In genomic region chr7:148834605-148835004, GRCh38 we compare ENCODE assay signal across 26 cellular contexts. TPM values are rescaled to one million over a fixed set of nuclear protein-coding genes. Genes with fewer than 3 reads are reported as not detected.
DNase-seq lines count a peak whose midpoint lies in the region; ATAC-seq, FAIRE-seq and TF ChIP-seq lines count a peak whose summit lies in the region.
"Had no signal": no experiment of that assay in that cellular context is flagged by ENCODE, and none has a peak within 500 bp of the region (broad histone marks: within the 10 kb centered on the region; RNA-seq: fewer than 3 reads in every experiment).

No MANE protein-coding gene starts in this region.

- H3K36me3 ChIP-seq in SK-N-MC (ENCODE audit: insufficient read depth, low read length): peaks cover 86% of the 10 kb centered on the region
- peaks cover 87% of the 10 kb centered on the region for H3K36me3 ChIP-seq in K562 (ENCODE audit: control insufficient read depth, insufficient read depth, low read length)

- H3K4me1 ChIP-seq in K562 (replicated peaks in 1 of 2; ENCODE audit: control insufficient read depth in 2 of 2, insufficient read depth in 2 of 2, low read length in 2 of 2): peaks cover 0 to 4% of the 10 kb centered on the region in 2 experiments; a peak in 3 of 5 replicates
- H3K4me1 ChIP-seq: Caco-2 had no signal

- no peaks in the 10 kb centered on the region for H3K9me3 ChIP-seq in SK-N-MC (ENCODE audit: low read depth, low read length)
- H3K9me3 ChIP-seq in K562 (replicated peaks; ENCODE audit: control insufficient read depth, insufficient read depth, low read depth, low read length): no peaks in the 10 kb centered on the region
- H3K9me3 ChIP-seq: A549, Caco-2 had no signal

- no peaks in the 10 kb centered on the region for H3K27me3 ChIP-seq in K562 (ENCODE audit: control insufficient read depth in 2 of 2, insufficient read depth in 2 of 2, low read length in 2 of 2)
- H3K27me3 ChIP-seq: BLaER1 treated with 17β-estradiol and CSF1 and Interleukin-3, amounts not matched to agents 10 nM and 100 nM had no signal

- no peak for ATAC-seq in K562
- ATAC-seq in HG03457 (IDR thresholded peaks at IDR 0.05; ENCODE audit: unreplicated experiment): no peak
- ATAC-seq in Right ventricle myocardium superior (ENCODE audit: poor library complexity): no peak
- ATAC-seq: A549; CD8-positive, alpha-beta T cell; GM12878 had no signal

- H3K9ac ChIP-seq in SK-N-MC (ENCODE audit: insufficient read length): no peak overlapping the region
- no peak overlapping the region for H3K9ac ChIP-seq in K562 (ENCODE audit: insufficient read depth in 1 of 2, low read depth in 2 of 2, low read length in 2 of 2)
- H3K9ac ChIP-seq: BLaER1 treated with 17β-estradiol and CSF1 and Interleukin-3, amounts not matched to agents 10 nM and 100 nM had no signal

- H3K27ac ChIP-seq in SK-N-MC (peak overlapping the region; percentile 29), K562 (ENCODE audit: extremely low read depth, low read depth, low read length) (no peak overlapping the region)
- H3K27ac ChIP-seq: 22Rv1; A549; BLaER1 treated with 17β-estradiol and CSF1 and Interleukin-3, amounts not matched to agents 10 nM and 100 nM; C4-2B had no signal

- H3K79me2 ChIP-seq in K562 (ENCODE audit: control insufficient read depth, insufficient read depth, low read length): peaks cover 96% of the 10 kb centered on the region

- WGBS in K562 (ENCODE audit: insufficient coverage, low coverage, missing lambda C conversion rate): 100% methylated on average over 2 of the region's 2 CpGs

- no peak overlapping the region for H3K4me2 ChIP-seq in K562 (ENCODE audit: insufficient read depth, low read length)
- H3K4me2 ChIP-seq: A549; BLaER1 treated with 17β-estradiol and CSF1 and Interleukin-3, amounts not matched to agents 10 nM and 100 nM had no signal

- peak; percentile 45 for DNase-seq in NCI-H82 (lab: John Stamatoyannopoulos, UW)
- DNase-seq in NCI-H82 treated with DMSO at 0.1 percent for 48 hours (lab: John Stamatoyannopoulos, UW; ENCODE audit: unreplicated experiment): no peak
- DNase-seq in D721Med (ENCODE audit: insufficient read length, low spot score): no peak
- no peak for DNase-seq in SK-N-MC (ENCODE audit: low read depth, low spot score)
- DNase-seq in K562 (ENCODE audit: extremely low read depth in 1 of 4, low spot score in 3 of 4): no peak
- DNase-seq in Right ventricle myocardium superior: no peak
- DNase-seq: AML-193; Caco-2; Calu3; CD4-positive, alpha-beta T cell; CD8-positive, alpha-beta T cell; DMS 273 treated with DMSO at 0.1 percent for 48 hours; DMS153; DMS53; DMS79; DND-41; EL; GDM1 had no signal

- H2AFZ ChIP-seq in K562 (ENCODE audit: low read depth, low read length): no peak overlapping the region

- TF ChIP-seq POLR2A in K562 (conservative IDR thresholded peaks at IDR 0.05): no peak

- TF ChIP-seq CTCF in D721Med (IDR thresholded peaks at IDR 0.05; ENCODE audit: insufficient read depth, missing control alignments) (no peak), K562 (IDR thresholded peaks at IDR 0.05 in 2 of 3, conservative IDR thresholded peaks at IDR 0.05 in 1 of 3; ENCODE audit: insufficient read depth in 2 of 3, low read depth in 1 of 3, low read length in 3 of 3) (no peak)

- H4K20me1 ChIP-seq in K562 (replicated peaks; ENCODE audit: control insufficient read depth, insufficient read depth, low read length): no peaks in the 10 kb centered on the region

- CTCF ChIA-PET in K562 (lab: Yijun Ruan, JAX; ENCODE audit: low intra/inter-chr PET ratio): no interaction called here

- TF ChIP-seq RAD21 in K562 (CRISPR knock-in tag; conservative IDR thresholded peaks at IDR 0.05 in 1 of 2, IDR thresholded peaks at IDR 0.05 in 1 of 2): no peak

- TF ChIP-seq EP300 in K562 (IDR thresholded peaks at IDR 0.05; ENCODE audit: low read length): no peak

- POLR2A ChIA-PET in K562 (lab: Yijun Ruan, JAX): no interaction called here

- peak; percentile 32 for FAIRE-seq in D721Med (lab: Jason Lieb, UNC)
- FAIRE-seq in K562 (lab: Jason Lieb, UNC): no peak
- FAIRE-seq: A549, GM12878, GM12892, GM18507 had no signal

- no peak overlapping the region for H3K4me3 ChIP-seq in SK-N-MC
- H3K4me3 ChIP-seq in K562: no peak overlapping the region
- H3K4me3 ChIP-seq: A549; BLaER1 treated with 17β-estradiol and CSF1 and Interleukin-3, amounts not matched to agents 10 nM and 100 nM; GM12878 had no signal

- no TSS peak for BruUV-seq in K562 (replicated peaks; lab: Mats Ljungman, UMichigan)

- in situ Hi-C loops in K562 (cut with MboI): no loop called here

- intact Hi-C loops in K562 (cut with micrococcal nuclease) (no loop called here), Right ventricle myocardium superior (cut with DNase I) (no loop called here)

- no peaks in the 10 kb centered on the region for H3K9me1 ChIP-seq in K562 (ENCODE audit: control insufficient read depth, insufficient read depth, low read length)

TF ChIP-seq in K562, 482 proteins besides CTCF, POLR2A, EP300 and RAD21:
- TF ChIP-seq DACH1 (IDR thresholded peaks at IDR 0.05; ENCODE audit: partially characterized antibody): peak; percentile 39
- TF ChIP-seq, protein P1, sequence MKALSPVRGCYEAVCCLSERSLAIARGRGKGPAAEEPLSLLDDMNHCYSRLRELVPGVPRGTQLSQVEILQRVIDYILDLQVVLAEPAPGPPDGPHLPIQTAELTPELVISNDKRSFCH (CRISPR knock-in tag; IDR thresholded peaks at IDR 0.05): no peak
- TF ChIP-seq, protein P1 (tag; IDR thresholded peaks at IDR 0.05): no peak
- TF ChIP-seq CREBBP (IDR thresholded peaks at IDR 0.05; ENCODE audit: low read depth, low read length): peak; percentile 99
- peak; percentile 25; the same call in 1 of the 2 replicates for TF ChIP-seq POLR2H (tag; IDR thresholded peaks at IDR 0.05; ENCODE audit: low read depth)

RNA-seq across cellular contexts. Expression of gene EZH2, which starts 49.5 kb away (rescaled TPM):
- 140 and 431 TPM in 2 replicates for total RNA-seq in K562 (2011; cell fraction: chromatin; rRNA removed; ENCODE audit: low replicate concordance)
- total RNA-seq in K562 (2011; cell fraction: nucleolus; rRNA removed): 73.7 and 105 TPM in 2 replicates
- total RNA-seq in K562 (2011; cell fraction: nucleoplasm; rRNA removed): 141 and 150 TPM in 2 replicates
- 93.8 and 109 TPM in 2 replicates for total RNA-seq in K562 (2014; rRNA removed)
- total RNA-seq in K562 (2014; rRNA removed; fragmentation: Illumina TruSeq; extraction: Trizol): 98.6 and 116 TPM in 2 replicates
- 82.7 and 88.5 TPM in 2 replicates for total RNA-seq in K562 (2015; rRNA removed; fragmentation: Illumina TruSeq; extraction: Trizol)
- 109 and 118 TPM in 2 replicates for total RNA-seq in K562 (2021)
- 172 and 175 TPM in 2 replicates for polyA plus RNA-seq in K562 (2011; rRNA removed)
- polyA plus RNA-seq in K562 (2011; cell fraction: cytosol; rRNA removed): 52.3 and 86.8 TPM in 2 replicates
- polyA plus RNA-seq in K562 (2011; cell fraction: nucleus; rRNA removed): 308 and 479 TPM in 2 replicates
- 96.3 and 101 TPM in 2 replicates for polyA plus RNA-seq in K562 (2012)
- polyA plus RNA-seq in K562 (2014; fragmentation: Illumina TruSeq; extraction: Trizol): 146 and 170 TPM in 2 replicates
- 10 to 100 TPM; 48.7 to 63.0 TPM for polyA plus RNA-seq in K562 (2014; fragmentation: Nextera tagmentation; extraction: Ambion mirVana)
- polyA plus RNA-seq in K562 (2014; rRNA removed): 137 and 157 TPM in 2 replicates
- 123 and 134 TPM in 2 replicates for polyA minus RNA-seq in K562 (2011; rRNA and poly(A)+ RNA removed)
- polyA minus RNA-seq in K562 (2011; cell fraction: cytosol; rRNA and poly(A)+ RNA removed): 54.2 and 59.2 TPM in 2 replicates
- 83.7 and 175 TPM in 2 replicates for polyA minus RNA-seq in K562 (2011; cell fraction: nucleus; rRNA and poly(A)+ RNA removed)
- 1.1 TPM for total RNA-seq in Right ventricle myocardium superior

Comparison
In these comparisons a context has a peak if more than half of its experiments do, and no peak if none do; other contexts are left out.
1. RNA of gene EZH2, which starts 49.5 kb away (total RNA-seq): 73.7 to 431 TPM in K562; 1.1 TPM in Right ventricle myocardium superior (single experiment); every median in the first group is over 10 times any median in the second.